In the genomic region with DNA sequence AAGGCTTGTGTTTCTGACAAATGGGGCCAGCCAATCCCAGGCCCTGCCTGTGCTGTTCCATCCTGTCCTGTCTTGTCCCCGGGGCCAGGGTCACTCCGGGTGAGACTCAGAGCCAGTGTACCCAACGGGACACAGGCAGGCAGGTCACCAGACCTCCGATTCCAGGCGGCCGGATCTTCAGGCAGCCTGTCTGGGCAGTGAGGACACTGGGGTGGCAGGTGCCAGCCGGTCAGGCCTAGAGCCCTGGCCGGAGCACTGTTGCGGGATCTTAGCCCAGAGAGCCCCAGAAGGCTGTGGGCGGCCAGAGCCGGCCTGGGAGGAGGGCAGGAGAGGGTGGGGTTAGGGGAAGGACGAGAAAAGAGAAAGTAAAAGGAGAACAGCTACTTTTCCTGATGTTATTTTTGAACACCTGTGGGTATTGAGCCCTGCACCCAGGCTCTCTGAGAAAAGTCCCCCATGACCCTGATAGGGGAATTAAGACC, we compare ENCODE assay signal across 8 cellular contexts. TPM values are rescaled to one million over a fixed set of nuclear protein-coding genes. Genes with fewer than 3 reads are reported as not detected.
A peak's percentile ranks its signal among the peaks of the same experiment; 100 is the strongest.
DNase-seq lines count a peak whose midpoint lies in the region; ATAC-seq, FAIRE-seq and TF ChIP-seq lines count a peak whose summit lies in the region.

No MANE protein-coding gene starts in this region.

- FAIRE-seq in urothelium cell line (lab: Jason Lieb, UNC): peak; percentile 35

- H3K4ac ChIP-seq in H9 (ENCODE audit: low read depth, low read length): no peak overlapping the region

- H2BK5ac ChIP-seq in H9 (ENCODE audit: insufficient read length, low read length): no peak overlapping the region

- no peak overlapping the region for H4K5ac ChIP-seq in H9 (ENCODE audit: insufficient read length, low read depth, low read length)

- H2AK5ac ChIP-seq in H9 (ENCODE audit: insufficient read length, low read length): no peak overlapping the region

- no peak overlapping the region for H3K56ac ChIP-seq in H9 (ENCODE audit: insufficient read length, low read depth, low read length)

- no peak overlapping the region for H2BK15ac ChIP-seq in H9 (ENCODE audit: low read depth, low read length)

- H3K9ac ChIP-seq in H9 (ENCODE audit: extremely low read depth, insufficient read length, low read length): no peak overlapping the region

- DNase-seq in AG20443 (ENCODE audit: low spot score): peak; percentile 68
- peak; percentile 24 for DNase-seq in MV-4-11 (lab: John Stamatoyannopoulos, UW)
- DNase-seq in mucosa of gallbladder (ENCODE audit: low spot score): peak; percentile 40
- DNase-seq in urothelium cell line (ENCODE audit: low spot score): no peak
- DNase-seq in H9: no peak

- no peaks in the 10 kb centered on the region for H4K20me1 ChIP-seq in H9 (ENCODE audit: control insufficient read depth, insufficient read depth, insufficient read length)

- H3K27me3 Mint-ChIP-seq in H9 (ENCODE audit: low read depth): peaks cover 2% of the 10 kb centered on the region; the same call in 1 of the 2 replicates

- no peaks in the 10 kb centered on the region for H3K79me1 ChIP-seq in H9 (ENCODE audit: insufficient read depth, low read depth, low read length, poor library complexity, severe bottlenecking)

- H4K91ac ChIP-seq in H9 (ENCODE audit: insufficient read length, low read depth, low read length): no peak overlapping the region

- no peak overlapping the region for H3T11ph ChIP-seq in H9 (ENCODE audit: low read length)

- H3K36me3 Mint-ChIP-seq in H9 (ENCODE audit: insufficient read depth in 1 of 3, low read depth in 3 of 3): no peaks in the 10 kb centered on the region

- H3K27me3 ChIP-seq in H9 (ENCODE audit: insufficient read depth, low read length): no peaks in the 10 kb centered on the region

- H3K4me2 ChIP-seq in H9 (ENCODE audit: insufficient read depth, insufficient read length, low read length): no peak overlapping the region

- no peak overlapping the region for H3K23ac ChIP-seq in H9 (ENCODE audit: insufficient read length, low read depth, low read length)

- peaks cover 12 to 26% of the 10 kb centered on the region in 2 experiments for H3K4me1 Mint-ChIP-seq in H9

- peak overlapping the region; percentile 91 for H3K27ac ChIP-seq in cingulate gyrus (ENCODE audit: low read depth, low read length)
- H3K27ac ChIP-seq in H9 (ENCODE audit: insufficient read length, low read depth, low read length): no peak overlapping the region

- H3K18ac ChIP-seq in H9 (ENCODE audit: insufficient read length, low read depth, low read length): no peak overlapping the region

- no peak overlapping the region; the same call in 1 of the 2 replicates for H3K14ac ChIP-seq in H9 (ENCODE audit: insufficient read depth, low read length)

- H3K4me3 Mint-ChIP-seq in H9: peak overlapping the region in 1 of 2 experiments; percentile 76; a peak in 1 of 5 replicates

- H3K79me2 ChIP-seq in H9 (ENCODE audit: insufficient read depth, low read length): no peaks in the 10 kb centered on the region

- peaks cover 7% of the 10 kb centered on the region for H3K23me2 ChIP-seq in H9 (ENCODE audit: insufficient read length, low read depth, low read length, poor library complexity, severe bottlenecking)

- no peak overlapping the region for H2BK120ac ChIP-seq in H9 (ENCODE audit: low read depth, low read length, poor library complexity, severe bottlenecking)

- no peak overlapping the region for H2BK12ac ChIP-seq in H9 (ENCODE audit: insufficient read length, low read depth, low read length)

- peak overlapping the region in 1 of 3 experiments; percentile 52; a peak in 1 of 7 replicates for H3K27ac Mint-ChIP-seq in H9

- H2BK20ac ChIP-seq in H9 (ENCODE audit: low read depth, low read length, poor library complexity, severe bottlenecking): no peak overlapping the region

- peak; percentile 28 for ATAC-seq in GM19043 (IDR thresholded peaks at IDR 0.05; ENCODE audit: low read depth, unreplicated experiment)
- ATAC-seq in GM18873 (IDR thresholded peaks at IDR 0.05; ENCODE audit: low FRiP score, unreplicated experiment): no peak

- no CpG with 5 or more reads among the region's 12 CpGs for WGBS in H9 (ENCODE audit: extremely low coverage, insufficient read length, low lambda C conversion rate)

- H3K9me3 Mint-ChIP-seq in H9: no peaks in the 10 kb centered on the region; a peak in 2 of 5 replicates

- H2AFZ ChIP-seq in H9 (ENCODE audit: low read length): no peak overlapping the region

- peaks cover 3% of the 10 kb centered on the region; the same call in 1 of the 2 replicates for H3K4me1 ChIP-seq in H9 (ENCODE audit: insufficient read depth, low read length)

- H3K9me3 ChIP-seq in H9 (ENCODE audit: control insufficient read depth, low read depth, low read length): no peaks in the 10 kb centered on the region

- H4K8ac ChIP-seq in H9 (replicated peaks; ENCODE audit: insufficient read length, low read depth, low read length): no peak overlapping the region

- TF ChIP-seq CTCF in H9 (conservative IDR thresholded peaks at IDR 0.05): no peak

RNA-seq across cellular contexts. Expression of a gene that starts 27.6 kb away (rescaled TPM):
- total RNA-seq in mucosa of gallbladder: 4,630 TPM
- total RNA-seq in H9 (2021): 5,597 and 5,803 TPM in 2 replicates

RNA-seq across cellular contexts. Expression of a gene that starts 34.7 kb away (rescaled TPM):
- total RNA-seq in mucosa of gallbladder (38.6 TPM), H9 (2021) (293 and 302 TPM in 2 replicates)

RNA-seq across cellular contexts. Expression of a gene that starts 44.4 kb away (rescaled TPM):
- 12.1 TPM for total RNA-seq in mucosa of gallbladder
- 22.2 and 22.6 TPM in 2 replicates for total RNA-seq in H9 (2021)

Comparison
In these comparisons a context has a peak if more than half of its experiments do, and no peak if none do; other contexts are left out.
1. DNase-seq: peak in AG20443 (single experiment), MV-4-11 (single experiment) and mucosa of gallbladder (single experiment); none in urothelium cell line (single experiment) and H9 (single experiment).